29 cellular contexts compared by ENCODE assay signal in the genomic region with DNA sequence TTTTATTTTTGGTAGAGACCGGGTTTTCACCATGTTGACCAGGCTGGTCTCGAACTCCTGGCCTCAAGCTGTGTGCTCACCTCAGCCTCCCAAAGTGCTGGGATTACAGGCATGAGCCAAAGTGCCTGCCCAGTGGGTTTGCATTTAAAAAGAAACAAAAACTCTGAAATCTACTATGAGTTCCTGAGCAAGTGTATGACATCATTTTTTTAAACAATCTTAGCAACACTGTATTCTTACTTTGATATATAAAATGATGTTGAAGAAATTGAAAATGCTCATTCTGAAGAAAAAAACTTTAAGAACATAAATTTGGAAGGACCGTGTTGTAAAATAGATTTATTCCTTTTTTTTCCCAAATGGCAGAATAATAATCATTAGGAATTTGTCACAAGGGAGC.
DNase-seq lines count a peak whose midpoint lies in the region; ATAC-seq, FAIRE-seq and TF ChIP-seq lines count a peak whose summit lies in the region.
"Had no signal": no experiment of that assay in that cellular context is flagged by ENCODE, and none has a peak within 500 bp of the region (broad histone marks: within the 10 kb centered on the region; RNA-seq: fewer than 3 reads in every experiment).

No MANE protein-coding gene starts in this region.

- intact Hi-C loops in HepG2 (cut with micrococcal nuclease; ENCODE audit: unreplicated experiment) = no loop called here
- intact Hi-C loops in right lobe of liver (cut with DNase I) = no loop called here
- intact Hi-C loops in GM12878 (cut with micrococcal nuclease; ENCODE audit: unreplicated experiment) = loop anchor here (5.0 to 10.0 kb wide), 2 partner anchors 659 to 1037 kb away; no protein-coding TSS in a partner anchor

- in situ Hi-C loops in HepG2 (cut with HindIII; ENCODE audit: extremely low pct_ligation_motif_present, low pct_unique_long_range_greater_than_20kb) (no loop called here), GM12878 (cut with MboI) (loop anchor here (25.0 kb wide), 1 partner anchor 1327 kb away; the partner anchor contains the start of gene PCDH17)

- H3K36me3 ChIP-seq in HepG2 (replicated peaks in 1 of 2; ENCODE audit: control insufficient read depth in 1 of 2, insufficient read depth in 2 of 2, low read length in 2 of 2) (no peaks in the 10 kb centered on the region), right lobe of liver (no peaks in the 10 kb centered on the region), GM12878 (ENCODE audit: control insufficient read depth in 2 of 2, insufficient read depth in 2 of 2, low read length in 1 of 2) (no peaks in the 10 kb centered on the region)
- H3K36me3 ChIP-seq: BE2C; BLaER1; BLaER1 treated with 17β-estradiol and CSF1 and Interleukin-3, amounts not matched to agents 10 nM and 100 nM had no signal

- POLR2A ChIA-PET in HepG2 (lab: Yijun Ruan, JAX) (no interaction called here), GM12878 (lab: Charles Lee) (no interaction called here)

- WGBS in HepG2 (ENCODE audit: low lambda C conversion rate) = 32% methylated on average over 3 of the region's 3 CpGs
- 48% methylated on average over 3 of the region's 3 CpGs for WGBS in right lobe of liver (ENCODE audit: insufficient coverage, low coverage, low lambda C conversion rate, missing lambda C conversion rate)
- WGBS in GM12878 (ENCODE audit: insufficient coverage, insufficient replicate concordance, low lambda C conversion rate, missing lambda C conversion rate) = 77% methylated on average over 3 of the region's 3 CpGs

- TF ChIP-seq CTCF in HepG2 (CRISPR knock-in tag; IDR thresholded peaks at IDR 0.05) = no peak
- no peak for TF ChIP-seq CTCF in right lobe of liver (IDR thresholded peaks at IDR 0.05)
- TF ChIP-seq CTCF in GM12878 (IDR thresholded peaks at IDR 0.05 in 2 of 3, conservative IDR thresholded peaks at IDR 0.05 in 1 of 3; ENCODE audit: control insufficient read depth in 2 of 3, extremely low read depth in 1 of 3, insufficient read depth in 1 of 3, low read depth in 3 of 3, low read length in 3 of 3) = no peak

- RAD21 ChIA-PET in GM12878 (lab: Charles Lee; ENCODE audit: unreplicated experiment) = interaction anchor here (1.0 to 1.8 kb wide), 3 partner anchors 8 to 1337 kb away, joined by 3 to 6 read pairs (median 4); no protein-coding TSS in a partner anchor

- FAIRE-seq in HepG2 (lab: Jason Lieb, UNC) = no peak
- peak; percentile 13 for FAIRE-seq in GM12878 (lab: Jason Lieb, UNC)
- FAIRE-seq: A549 had no signal

- H4K20me1 ChIP-seq in HepG2 (ENCODE audit: insufficient read depth, low read length) (no peaks in the 10 kb centered on the region), GM12878 (ENCODE audit: control insufficient read depth, insufficient read depth) (no peaks in the 10 kb centered on the region)
- H4K20me1 ChIP-seq: BLaER1; BLaER1 treated with 17β-estradiol and CSF1 and Interleukin-3, amounts not matched to agents 10 nM and 100 nM had no signal

- CTCF ChIA-PET in HepG2 (lab: Yijun Ruan, JAX; ENCODE audit: low intra/inter-chr PET ratio, low total read pairs) (no interaction called here), GM12878 (lab: Yijun Ruan, JAX) (interaction anchor here (1.0 to 2.9 kb wide), 3 partner anchors 9 to 1340 kb away, joined by 3 to 13 read pairs (median 3); no protein-coding TSS in a partner anchor)

- H3K4me3 ChIP-seq in HepG2 (replicated peaks in 1 of 3; ENCODE audit: insufficient read depth in 1 of 3, low read depth in 2 of 3, low read length in 3 of 3) (no peak overlapping the region), right lobe of liver (no peak overlapping the region), GM12878 (no peak overlapping the region)
- H3K4me3 ChIP-seq: A549; BLaER1; BLaER1 treated with 17β-estradiol and CSF1 and Interleukin-3, amounts not matched to agents 10 nM and 100 nM had no signal

- ATAC-seq in HepG2 = no peak
- no peak for ATAC-seq in right lobe of liver
- no peak for ATAC-seq in GM12878
- ATAC-seq: A549; CD8-positive, alpha-beta T cell had no signal

- BruUV-seq in HepG2 (replicated peaks; lab: Mats Ljungman, UMichigan) (no TSS peak), GM12878 (replicated peaks; lab: Mats Ljungman, UMichigan) (no TSS peak)

- H3K4me1 ChIP-seq in HepG2 (ENCODE audit: insufficient read depth, low read length) (no peaks in the 10 kb centered on the region), right lobe of liver (no peaks in the 10 kb centered on the region), GM12878 (ENCODE audit: control insufficient read depth, insufficient read depth, low read length) (no peaks in the 10 kb centered on the region)
- H3K4me1 ChIP-seq: A549; BE2C; BLaER1; BLaER1 treated with 17β-estradiol and CSF1 and Interleukin-3, amounts not matched to agents 10 nM and 100 nM; Caco-2 had no signal

- H3K27me3 ChIP-seq in HepG2 (ENCODE audit: control insufficient read depth in 1 of 2, insufficient read depth in 2 of 2, low read length in 2 of 2) (no peaks in the 10 kb centered on the region; a peak in 1 of 5 replicates), right lobe of liver (no peaks in the 10 kb centered on the region), GM12878 (replicated peaks in 1 of 2; ENCODE audit: control insufficient read depth in 2 of 2, insufficient read depth in 2 of 2, low read length in 1 of 2) (no peaks in the 10 kb centered on the region)
- H3K27me3 ChIP-seq: BE2C; BLaER1; BLaER1 treated with 17β-estradiol and CSF1 and Interleukin-3, amounts not matched to agents 10 nM and 100 nM had no signal

- TF ChIP-seq EP300 in HepG2 (IDR thresholded peaks at IDR 0.05; ENCODE audit: low read depth in 2 of 2, low read length in 2 of 2) (no peak), HepG2 (CRISPR knock-in tag; IDR thresholded peaks at IDR 0.05; ENCODE audit: borderline replicate concordance) (no peak), GM12878 (IDR thresholded peaks at IDR 0.05; ENCODE audit: borderline replicate concordance in 1 of 2, control insufficient read depth in 1 of 2, low read depth in 2 of 2, low read length in 2 of 2) (no peak)

- H3K9ac ChIP-seq in HepG2 (ENCODE audit: insufficient read depth, low read depth, low read length) (no peak overlapping the region), GM12878 (ENCODE audit: control insufficient read depth, insufficient read depth, low read length) (no peak overlapping the region)
- H3K9ac ChIP-seq: BLaER1; BLaER1 treated with 17β-estradiol and CSF1 and Interleukin-3, amounts not matched to agents 10 nM and 100 nM had no signal

- H3K79me2 ChIP-seq in HepG2 (ENCODE audit: insufficient read depth, low read length) (no peaks in the 10 kb centered on the region), GM12878 (ENCODE audit: control insufficient read depth, insufficient read depth, low read length) (no peaks in the 10 kb centered on the region)

- SMC1A ChIA-PET in GM12878 (lab: Charles Lee; ENCODE audit: uncharacterized antibody, unreplicated experiment) = interaction anchor here (0.6 to 1.1 kb wide), 2 partner anchors 8 to 9 kb away, joined by 3 read pairs; no protein-coding TSS in a partner anchor

- no peak overlapping the region for H2AFZ ChIP-seq in HepG2 (ENCODE audit: low read length)
- H2AFZ ChIP-seq in GM12878 (ENCODE audit: control insufficient read depth, low read depth, low read length) = no peak overlapping the region

- TF ChIP-seq RAD21 in HepG2 (CRISPR knock-in tag; IDR thresholded peaks at IDR 0.05) (no peak), GM12878 (IDR thresholded peaks at IDR 0.05; ENCODE audit: insufficient read depth, low read depth, low read length) (no peak)

- no peak for TF ChIP-seq POLR2A in HepG2 (IDR thresholded peaks at IDR 0.05; ENCODE audit: insufficient read depth in 1 of 2, low read depth in 2 of 2, low read length in 2 of 2)
- TF ChIP-seq POLR2A in right lobe of liver (IDR thresholded peaks at IDR 0.05) = no peak
- no peak for TF ChIP-seq POLR2A in GM12878 (IDR thresholded peaks at IDR 0.05; ENCODE audit: low read depth, low read length)

- H3K9me3 ChIP-seq in HepG2 (ENCODE audit: low read length) (no peaks in the 10 kb centered on the region), right lobe of liver (no peaks in the 10 kb centered on the region), GM12878 (replicated peaks; ENCODE audit: control insufficient read depth, insufficient read depth, low read length) (no peaks in the 10 kb centered on the region; the same call in 2 of the 3 replicates)
- H3K9me3 ChIP-seq: A549, BE2C, Caco-2 had no signal

- no peak overlapping the region for H3K27ac ChIP-seq in HepG2 (ENCODE audit: extremely low read length, insufficient read depth, low read length)
- no peak overlapping the region for H3K27ac ChIP-seq in right lobe of liver
- H3K27ac ChIP-seq in GM12878 (ENCODE audit: control insufficient read depth, insufficient read depth) = no peak overlapping the region
- H3K27ac ChIP-seq: 22Rv1; A549; BLaER1; BLaER1 treated with 17β-estradiol and CSF1 and Interleukin-3, amounts not matched to agents 10 nM and 100 nM; C4-2B had no signal

- DNase-seq in HepG2 (ENCODE audit: low spot score) = no peak
- DNase-seq in right lobe of liver = no peak
- DNase-seq in GM12878 (ENCODE audit: low read depth, low spot score) = no peak
- no peak for DNase-seq in putamen (ENCODE audit: low spot score)
- DNase-seq: 8988T; ACHN; AML-193; BE2C; C1 segment of cervical spinal cord; Caco-2; Calu3; CD4-positive, alpha-beta memory T cell; CD4-positive, alpha-beta T cell; CD4-positive, CD25-positive, alpha-beta regulatory T cell; CD8-positive, alpha-beta memory T cell; CD8-positive, alpha-beta T cell; COR-L47; DMS 273 treated with DMSO at 0.1 percent for 48 hours; DMS153; DMS53; DMS79; DMS79 treated with DMSO at 0.1 percent for 48 hours; DND-41; EL had no signal

- H3K4me2 ChIP-seq in HepG2 (ENCODE audit: low read depth, low read length) (no peak overlapping the region), GM12878 (ENCODE audit: control insufficient read depth, insufficient read depth) (no peak overlapping the region)
- H3K4me2 ChIP-seq: A549; BLaER1; BLaER1 treated with 17β-estradiol and CSF1 and Interleukin-3, amounts not matched to agents 10 nM and 100 nM had no signal

TF ChIP-seq in HepG2, 621 proteins besides CTCF, POLR2A, EP300 and RAD21 (continues in another document):
- TF ChIP-seq ATF7 (IDR thresholded peaks at IDR 0.05) = peak; percentile 74
- TF ChIP-seq ATF7 (CRISPR knock-in tag; IDR thresholded peaks at IDR 0.05) = no peak
- TF ChIP-seq SETDB1 (CRISPR knock-in tag; IDR thresholded peaks at IDR 0.05; ENCODE audit: borderline replicate concordance) = no peak

TF ChIP-seq in GM12878, 131 proteins besides CTCF, POLR2A, EP300 and RAD21:
- peak; percentile 66 for TF ChIP-seq ATF7 (IDR thresholded peaks at IDR 0.05; ENCODE audit: low read depth)
- no peak for TF ChIP-seq POU2F2 (IDR thresholded peaks at IDR 0.05; ENCODE audit: borderline replicate concordance, low read depth, low read length)
